ENCODE assay signal across 7 cellular contexts in genomic region chr1:121007748-121008147, GRCh38.
DNase-seq lines count a peak whose midpoint lies in the region; ATAC-seq and TF ChIP-seq lines count a peak whose summit lies in the region.
"Not testable (repeated sequence)": the region's sequence is repeated elsewhere in the genome, so short reads cannot be mapped to it uniquely, and the experiment has no call there.

No MANE protein-coding gene starts in this region.

- DNase-seq in Caco-2; activated CD4-positive, alpha-beta memory T cell treated with anti-CD3 and anti-CD28 coated beads for 36 hours; activated naive CD4-positive, alpha-beta T cell treated with anti-CD3 and anti-CD28 coated beads for 36 hours; effector memory CD8-positive, alpha-beta T cell; naive thymus-derived CD4-positive, alpha-beta T cell: not testable (repeated sequence)
- peak; percentile 77 for DNase-seq in OCI-M1 (lab: John Stamatoyannopoulos, UW)

- not testable (repeated sequence) for H3K36me3 Mint-ChIP-seq in Caco-2 (ENCODE audit: insufficient read depth, unreplicated experiment); activated CD4-positive, alpha-beta memory T cell treated with anti-CD3 and anti-CD28 coated beads for 36 hours; activated naive CD4-positive, alpha-beta T cell treated with anti-CD3 and anti-CD28 coated beads for 36 hours (ENCODE audit: low read depth); effector memory CD8-positive, alpha-beta T cell (ENCODE audit: insufficient read depth); naive thymus-derived CD4-positive, alpha-beta T cell; stimulated activated memory B cell treated with anti-CD40 and anti-IgM and Interleukin-4, amounts not matched to agents 10 μg/mL and 1 μg/mL and 100 μg/mL, for 72 hours

- not testable (repeated sequence) for H3K27me3 ChIP-seq in Caco-2 (replicated peaks; ENCODE audit: control insufficient read depth, insufficient read depth, low read length); naive thymus-derived CD4-positive, alpha-beta T cell (ENCODE audit: control insufficient read depth in 2 of 2, insufficient read depth in 2 of 2, low read length in 2 of 2)

- H3K4me1 Mint-ChIP-seq in Caco-2 (ENCODE audit: low read depth, unreplicated experiment); effector memory CD8-positive, alpha-beta T cell (ENCODE audit: low read depth in 2 of 2): not testable (repeated sequence)
- peaks cover 11% of the 10 kb centered on the region for H3K4me1 Mint-ChIP-seq in activated CD4-positive, alpha-beta memory T cell treated with anti-CD3 and anti-CD28 coated beads for 36 hours (ENCODE audit: low read depth)
- peaks cover 11% of the 10 kb centered on the region for H3K4me1 Mint-ChIP-seq in activated naive CD4-positive, alpha-beta T cell treated with anti-CD3 and anti-CD28 coated beads for 36 hours (ENCODE audit: low read depth)
- peaks cover 6 to 22% (median 14%) of the 10 kb centered on the region in 7 donors for H3K4me1 Mint-ChIP-seq in naive thymus-derived CD4-positive, alpha-beta T cell
- H3K4me1 Mint-ChIP-seq in stimulated activated memory B cell treated with anti-CD40 and anti-IgM and Interleukin-4, amounts not matched to agents 10 μg/mL and 1 μg/mL and 100 μg/mL, for 72 hours, result peaks cover 16% of the 10 kb centered on the region

- TF ChIP-seq CTCF in Caco-2 (IDR thresholded peaks at IDR 0.05; ENCODE audit: insufficient read depth in 1 of 2, low read depth in 1 of 2, low read length in 1 of 2, severe bottlenecking in 1 of 2, unreplicated experiment in 1 of 2), result not testable (repeated sequence)

- POLR2A ChIA-PET in Caco-2 (lab: Charles Lee); activated CD4-positive, alpha-beta memory T cell treated with anti-CD3 and anti-CD28 coated beads for 36 hours (lab: Charles Lee); naive thymus-derived CD4-positive, alpha-beta T cell (lab: Charles Lee): not testable (repeated sequence)

- not testable (repeated sequence) for H3K9me3 ChIP-seq in Caco-2; naive thymus-derived CD4-positive, alpha-beta T cell (ENCODE audit: control insufficient read depth in 2 of 3, low read length in 3 of 3)

- H3K27ac Mint-ChIP-seq in Caco-2 (ENCODE audit: unreplicated experiment); activated CD4-positive, alpha-beta memory T cell treated with anti-CD3 and anti-CD28 coated beads for 36 hours; activated naive CD4-positive, alpha-beta T cell treated with anti-CD3 and anti-CD28 coated beads for 36 hours; effector memory CD8-positive, alpha-beta T cell; stimulated activated memory B cell treated with anti-CD40 and anti-IgM and Interleukin-4, amounts not matched to agents 10 μg/mL and 1 μg/mL and 100 μg/mL, for 72 hours: not testable (repeated sequence)
- H3K27ac Mint-ChIP-seq in naive thymus-derived CD4-positive, alpha-beta T cell, result peak overlapping the region in 6 of 9 donors; percentile 8 to 81 (median 69)

- ATAC-seq in effector memory CD8-positive, alpha-beta T cell (replicated peaks); naive thymus-derived CD4-positive, alpha-beta T cell; stimulated activated memory B cell treated with anti-CD40 and anti-IgM and Interleukin-4, amounts not matched to agents 10 μg/mL and 1 μg/mL and 100 μg/mL, for 72 hours: not testable (repeated sequence)

- not testable (repeated sequence) for H3K4me3 ChIP-seq in Caco-2 (ENCODE audit: low read depth, low read length); naive thymus-derived CD4-positive, alpha-beta T cell (ENCODE audit: low read length)

- H3K4me3 Mint-ChIP-seq in Caco-2 (ENCODE audit: unreplicated experiment), result peak overlapping the region; percentile 65
- H3K4me3 Mint-ChIP-seq in activated CD4-positive, alpha-beta memory T cell treated with anti-CD3 and anti-CD28 coated beads for 36 hours, result peak overlapping the region; percentile 73
- H3K4me3 Mint-ChIP-seq in activated naive CD4-positive, alpha-beta T cell treated with anti-CD3 and anti-CD28 coated beads for 36 hours, result peak overlapping the region; percentile 74
- H3K4me3 Mint-ChIP-seq in effector memory CD8-positive, alpha-beta T cell, result peak overlapping the region; percentile 73 to 85
- H3K4me3 Mint-ChIP-seq in naive thymus-derived CD4-positive, alpha-beta T cell, result peak overlapping the region; percentile 61 to 90 (median 86)
- peak overlapping the region; percentile 21 for H3K4me3 Mint-ChIP-seq in stimulated activated memory B cell treated with anti-CD40 and anti-IgM and Interleukin-4, amounts not matched to agents 10 μg/mL and 1 μg/mL and 100 μg/mL, for 72 hours

- intact Hi-C loops in Caco-2 (cut with micrococcal nuclease; ENCODE audit: unreplicated experiment); activated CD4-positive, alpha-beta memory T cell treated with anti-CD3 and anti-CD28 coated beads for 36 hours (cut with micrococcal nuclease); activated naive CD4-positive, alpha-beta T cell treated with anti-CD3 and anti-CD28 coated beads for 36 hours (cut with micrococcal nuclease); naive thymus-derived CD4-positive, alpha-beta T cell (cut with micrococcal nuclease): not testable (repeated sequence)

- H3K27ac ChIP-seq in naive thymus-derived CD4-positive, alpha-beta T cell (ENCODE audit: low read depth, low read length), result not testable (repeated sequence)

- not testable (repeated sequence) for H3K9me3 Mint-ChIP-seq in Caco-2 (ENCODE audit: unreplicated experiment); activated CD4-positive, alpha-beta memory T cell treated with anti-CD3 and anti-CD28 coated beads for 36 hours; activated naive CD4-positive, alpha-beta T cell treated with anti-CD3 and anti-CD28 coated beads for 36 hours; effector memory CD8-positive, alpha-beta T cell; naive thymus-derived CD4-positive, alpha-beta T cell; stimulated activated memory B cell treated with anti-CD40 and anti-IgM and Interleukin-4, amounts not matched to agents 10 μg/mL and 1 μg/mL and 100 μg/mL, for 72 hours

- not testable (repeated sequence) for BruUV-seq in Caco-2 (replicated peaks; lab: Mats Ljungman, UMichigan)

- not testable (repeated sequence) for H3K36me3 ChIP-seq in Caco-2 (ENCODE audit: control insufficient read depth, insufficient read depth, low read length); naive thymus-derived CD4-positive, alpha-beta T cell (ENCODE audit: control insufficient read depth in 2 of 3, insufficient read depth in 3 of 3, low read length in 3 of 3)

- H3K27me3 Mint-ChIP-seq in Caco-2 (ENCODE audit: insufficient read depth, unreplicated experiment); activated CD4-positive, alpha-beta memory T cell treated with anti-CD3 and anti-CD28 coated beads for 36 hours; activated naive CD4-positive, alpha-beta T cell treated with anti-CD3 and anti-CD28 coated beads for 36 hours (ENCODE audit: low read depth): not testable (repeated sequence)
- H3K27me3 Mint-ChIP-seq in effector memory CD8-positive, alpha-beta T cell, result peaks cover 12 to 15% of the 10 kb centered on the region in 2 donors
- H3K27me3 Mint-ChIP-seq in naive thymus-derived CD4-positive, alpha-beta T cell, result peaks cover 0 to 21% (median 8%) of the 10 kb centered on the region in 5 donors
- H3K27me3 Mint-ChIP-seq in stimulated activated memory B cell treated with anti-CD40 and anti-IgM and Interleukin-4, amounts not matched to agents 10 μg/mL and 1 μg/mL and 100 μg/mL, for 72 hours, result peaks cover 19% of the 10 kb centered on the region

- CTCF ChIA-PET in Caco-2 (lab: Charles Lee); activated CD4-positive, alpha-beta memory T cell treated with anti-CD3 and anti-CD28 coated beads for 36 hours (lab: Charles Lee); activated naive CD4-positive, alpha-beta T cell treated with anti-CD3 and anti-CD28 coated beads for 36 hours (lab: Charles Lee); naive thymus-derived CD4-positive, alpha-beta T cell (lab: Charles Lee): not testable (repeated sequence)

- H3K4me1 ChIP-seq in Caco-2; naive thymus-derived CD4-positive, alpha-beta T cell (ENCODE audit: control insufficient read depth in 2 of 2, insufficient read depth in 2 of 2, low read length in 2 of 2): not testable (repeated sequence)

Comparison
In these comparisons a context has a peak if more than half of its experiments do, and no peak if none do; other contexts are left out.
1. H3K4me3 Mint-ChIP-seq: peak in every context shown above with its lines; median percentile 86 in naive thymus-derived CD4-positive, alpha-beta T cell; 79 in effector memory CD8-positive, alpha-beta T cell; 74 in activated naive CD4-positive, alpha-beta T cell treated with anti-CD3 and anti-CD28 coated beads for 36 hours; 73 in activated CD4-positive, alpha-beta memory T cell treated with anti-CD3 and anti-CD28 coated beads for 36 hours; 65 in Caco-2; 21 in stimulated activated memory B cell treated with anti-CD40 and anti-IgM and Interleukin-4, amounts not matched to agents 10 μg/mL and 1 μg/mL and 100 μg/mL, for 72 hours.